In genomic region chr9:69295872-69296562, GRCh38 we compare ENCODE assay signal across 21 cellular contexts. TPM values are rescaled to one million over a fixed set of nuclear protein-coding genes. Genes with fewer than 3 reads are reported as not detected.
A peak's percentile ranks its signal among the peaks of the same experiment; 100 is the strongest.
DNase-seq lines count a peak whose midpoint lies in the region; ATAC-seq and TF ChIP-seq lines count a peak whose summit lies in the region.
"Had no signal": no experiment of that assay in that cellular context is flagged by ENCODE, and none has a peak within 500 bp of the region (broad histone marks: within the 10 kb centered on the region; RNA-seq: fewer than 3 reads in every experiment).

No MANE protein-coding gene starts in this region.

- H3K4me1 ChIP-seq in HEK293 (ENCODE audit: control insufficient read depth, insufficient read depth, low read length) (no peaks in the 10 kb centered on the region), hepatocyte (ENCODE audit: insufficient read depth) (peaks cover 12% of the 10 kb centered on the region), gastrocnemius medialis (peaks cover 10 to 12% of the 10 kb centered on the region in 2 donors), endodermal cell (ENCODE audit: control insufficient read depth, insufficient read depth, low read length) (peaks cover 5% of the 10 kb centered on the region)

- H4K20me1 ChIP-seq in hepatocyte (ENCODE audit: insufficient read depth, poor library complexity, severe bottlenecking) = no peaks in the 10 kb centered on the region

- H3K9ac ChIP-seq in endodermal cell (ENCODE audit: extremely low read depth, low read length, poor library complexity, severe bottlenecking) = no peak overlapping the region

- H3K36me3 Mint-ChIP-seq in endothelial cell (ENCODE audit: low read depth, unreplicated experiment) (no peaks in the 10 kb centered on the region), endodermal cell (ENCODE audit: low read depth) (no peaks in the 10 kb centered on the region)
- H3K36me3 Mint-ChIP-seq: CD8-positive, alpha-beta T cell; natural killer cell; T-cell had no signal

- no peaks in the 10 kb centered on the region for H3K27me3 Mint-ChIP-seq in endothelial cell (ENCODE audit: unreplicated experiment)
- H3K27me3 Mint-ChIP-seq in endodermal cell (ENCODE audit: insufficient read depth) = peaks cover 1% of the 10 kb centered on the region

- H3K27ac Mint-ChIP-seq in endothelial cell (ENCODE audit: unreplicated experiment) (no peak overlapping the region), endodermal cell (no peak overlapping the region)
- H3K27ac Mint-ChIP-seq: activated CD4-positive, alpha-beta T cell treated with anti-CD3 and anti-CD28 coated beads, Interleukin-2, amount 10 ng/mL, durations not matched to agents 7 days and 5 days; CD8-positive, alpha-beta T cell; natural killer cell; progenitor cell of endocrine pancreas; T-cell had no signal

- 60% methylated on average over 9 of the region's 9 CpGs for WGBS in hepatocyte (ENCODE audit: low lambda C conversion rate, missing lambda C conversion rate)
- 83 to 92% methylated on average over 7 to 9 of the region's 9 CpGs for WGBS in endodermal cell (ENCODE audit: insufficient coverage in 1 of 2, insufficient read length in 1 of 2), 2 experiments

- in situ Hi-C loops in gastrocnemius medialis (cut with MboI; ENCODE audit: low sequenced_read_pairs in 4 of 4) = no loop called here

- H3K4me1 Mint-ChIP-seq in endothelial cell (ENCODE audit: unreplicated experiment) = peaks cover 5% of the 10 kb centered on the region
- H3K4me1 Mint-ChIP-seq in endodermal cell = peaks cover 19% of the 10 kb centered on the region
- H3K4me1 Mint-ChIP-seq: activated CD4-positive, alpha-beta T cell treated with anti-CD3 and anti-CD28 coated beads, Interleukin-2, amount 10 ng/mL, durations not matched to agents 7 days and 5 days; natural killer cell; T-cell had no signal

- CTCF ChIA-PET in HEK293 (lab: Yijun Ruan, JAX) = interaction anchor here (0.6 kb wide), 1 partner anchor 261 kb away, joined by 3 read pairs; no protein-coding TSS in a partner anchor

- intact Hi-C loops in gastrocnemius medialis (cut with DNase I; ENCODE audit: low total_unique reads) = no loop called here

- H3K27ac ChIP-seq in HEK293 (ENCODE audit: extremely low read depth, low read depth, low read length) (no peak overlapping the region), hepatocyte (no peak overlapping the region), gastrocnemius medialis (peak overlapping the region; percentile 51 to 66 (median 60)), endodermal cell (ENCODE audit: low read depth, low read length) (no peak overlapping the region)

- POLR2A ChIA-PET in HEK293 (lab: Yijun Ruan, JAX) = no interaction called here

- H3K4me3 Mint-ChIP-seq in endothelial cell (ENCODE audit: unreplicated experiment) = no peak overlapping the region
- no peak overlapping the region for H3K4me3 Mint-ChIP-seq in endodermal cell
- H3K4me3 Mint-ChIP-seq: activated CD4-positive, alpha-beta T cell treated with anti-CD3 and anti-CD28 coated beads, Interleukin-2, amount 10 ng/mL, durations not matched to agents 7 days and 5 days; CD8-positive, alpha-beta T cell; natural killer cell; T-cell had no signal

- DNase-seq in epithelial cell of esophagus (ENCODE audit: low read depth) (peak; percentile 42), hepatocyte (ENCODE audit: low spot score) (peak; percentile 41), gastrocnemius medialis (peak; percentile 67 to 76), endothelial cell (ENCODE audit: low spot score) (no peak), cerebellar nuclear complex (lab: John Stamatoyannopoulos, UW) (no peak), endodermal cell (no peak)
- DNase-seq: activated CD4-positive, alpha-beta T cell treated with anti-CD3 and anti-CD28 coated beads, Interleukin-2, amount 10 ng/mL, durations not matched to agents 7 days and 5 days; CD8-positive, alpha-beta T cell; central memory CD4-positive, alpha-beta T cell; DND-41; effector CD4-positive, alpha-beta T cell; KG1; natural killer cell; NCI-H2029 treated with DMSO at 0.1 percent for 48 hours; NCI-H526; SIG-M5; T-cell had no signal

- no peaks in the 10 kb centered on the region for H3K36me3 ChIP-seq in HEK293 (ENCODE audit: control insufficient read depth in 2 of 2, insufficient read depth in 1 of 2, low read length in 2 of 2)
- H3K36me3 ChIP-seq in hepatocyte (replicated peaks; ENCODE audit: insufficient read depth, low read depth) = no peaks in the 10 kb centered on the region
- no peaks in the 10 kb centered on the region for H3K36me3 ChIP-seq in gastrocnemius medialis
- H3K36me3 ChIP-seq in endodermal cell (ENCODE audit: control insufficient read depth, insufficient read depth, low read length) = no peaks in the 10 kb centered on the region

- H3K27me3 ChIP-seq in hepatocyte = no peaks in the 10 kb centered on the region
- H3K27me3 ChIP-seq in gastrocnemius medialis = no peaks in the 10 kb centered on the region
- no peaks in the 10 kb centered on the region for H3K27me3 ChIP-seq in endodermal cell (ENCODE audit: control insufficient read depth, insufficient read depth, low read length, poor library complexity, severe bottlenecking)

- H3K9me3 ChIP-seq in HEK293 (ENCODE audit: control insufficient read depth, insufficient read depth, low read depth, low read length) (no peaks in the 10 kb centered on the region), hepatocyte (ENCODE audit: low read depth) (no peaks in the 10 kb centered on the region), gastrocnemius medialis (no peaks in the 10 kb centered on the region), endodermal cell (ENCODE audit: control insufficient read depth, low read length) (no peaks in the 10 kb centered on the region)

- no peak for TF ChIP-seq CTCF in HEK293 (tag by site-specific recombination; IDR thresholded peaks at IDR 0.05)
- no peak for TF ChIP-seq CTCF in epithelial cell of esophagus (IDR thresholded peaks at IDR 0.05; ENCODE audit: insufficient read depth, low read depth, low read length, missing control alignments)
- TF ChIP-seq CTCF in hepatocyte (IDR thresholded peaks at IDR 0.05; ENCODE audit: poor library complexity) = no peak
- no peak for TF ChIP-seq CTCF in gastrocnemius medialis (IDR thresholded peaks at IDR 0.05 in 4 of 5, conservative IDR thresholded peaks at IDR 0.05 in 1 of 5)
- TF ChIP-seq CTCF in endothelial cell (IDR thresholded peaks at IDR 0.05; ENCODE audit: unreplicated experiment) = no peak
- no peak for TF ChIP-seq CTCF in endodermal cell (conservative IDR thresholded peaks at IDR 0.05)

- H3K4me3 ChIP-seq in HEK293 (ENCODE audit: low read depth, low read length) = no peak overlapping the region
- H3K4me3 ChIP-seq in epithelial cell of esophagus (ENCODE audit: low read length) = no peak overlapping the region
- no peak overlapping the region for H3K4me3 ChIP-seq in hepatocyte
- H3K4me3 ChIP-seq in gastrocnemius medialis = peak overlapping the region in 1 of 4 donors; percentile 13
- H3K4me3 ChIP-seq in endodermal cell (ENCODE audit: low read length) = no peak overlapping the region

- TF ChIP-seq POLR2A in gastrocnemius medialis (IDR thresholded peaks at IDR 0.05) = no peak

- no peaks in the 10 kb centered on the region for H3K9me2 ChIP-seq in hepatocyte (replicated peaks; ENCODE audit: insufficient read depth)

- no peaks in the 10 kb centered on the region for H3K79me2 ChIP-seq in hepatocyte

- peak overlapping the region; percentile 16 for H2AFZ ChIP-seq in hepatocyte

- ATAC-seq in gastrocnemius medialis (peak; percentile 99 to 100), GM21723 (IDR thresholded peaks at IDR 0.05; ENCODE audit: unreplicated experiment) (no peak)
- ATAC-seq: CD8-positive, alpha-beta T cell; natural killer cell; T-cell had no signal

- H3K4me2 ChIP-seq in hepatocyte = peak overlapping the region; percentile 42

- H3K9me3 Mint-ChIP-seq in endothelial cell (ENCODE audit: unreplicated experiment) (no peaks in the 10 kb centered on the region), endodermal cell (peaks cover 5% of the 10 kb centered on the region)
- H3K9me3 Mint-ChIP-seq: activated CD4-positive, alpha-beta T cell treated with anti-CD3 and anti-CD28 coated beads, Interleukin-2, amount 10 ng/mL, durations not matched to agents 7 days and 5 days; CD8-positive, alpha-beta T cell; natural killer cell; T-cell had no signal

TF ChIP-seq in HEK293, 187 proteins besides CTCF, POLR2A, EP300 and RAD21:
- TF ChIP-seq ZNF510 (tag by site-specific recombination; IDR thresholded peaks at IDR 0.05; ENCODE audit: insufficient replicate concordance) (no peak), ZNF366 (tag by site-specific recombination; conservative IDR thresholded peaks at IDR 0.05) (peak; percentile 80)

RNA-seq across cellular contexts. Expression of gene ENTREP1, which starts 29.0 kb away (rescaled TPM):
- total RNA-seq in hepatocyte (2.2 and 3.4 TPM in 2 replicates), gastrocnemius medialis (10 to 100 TPM; 10.8 to 26.8 (median 17.1) TPM), endothelial cell (ENCODE audit: unreplicated experiment) (11.8 TPM), endodermal cell (10 to 100 TPM; 13.7 to 25.8 TPM)
- polyA plus RNA-seq in hepatocyte = 0.94 and 4.9 TPM in 2 replicates
- 3.3 TPM for polyA plus RNA-seq in endodermal cell (2013, experiment 1 of 2)
- 2.7 TPM for polyA plus RNA-seq in endodermal cell (2013, experiment 2 of 2)
- total RNA-seq: activated CD4-positive, alpha-beta T cell treated with anti-CD3 and anti-CD28 coated beads, Interleukin-2, amount 10 ng/mL, durations not matched to agents 7 days and 5 days; CD8-positive, alpha-beta T cell; natural killer cell had no signal
- polyA plus RNA-seq: AG04450 had no signal

Comparison
In these comparisons a context has a peak if more than half of its experiments do, and no peak if none do; other contexts are left out.
1. H3K27ac ChIP-seq: peak in gastrocnemius medialis (4 of 4); none in HEK293 (single experiment), hepatocyte (single experiment) and endodermal cell (single experiment).
2. DNase-seq: peak in epithelial cell of esophagus (single experiment), hepatocyte (single experiment) and gastrocnemius medialis (2 of 2); none in endothelial cell (single experiment), cerebellar nuclear complex (0 of 2) and endodermal cell (single experiment).